In the genomic region with DNA sequence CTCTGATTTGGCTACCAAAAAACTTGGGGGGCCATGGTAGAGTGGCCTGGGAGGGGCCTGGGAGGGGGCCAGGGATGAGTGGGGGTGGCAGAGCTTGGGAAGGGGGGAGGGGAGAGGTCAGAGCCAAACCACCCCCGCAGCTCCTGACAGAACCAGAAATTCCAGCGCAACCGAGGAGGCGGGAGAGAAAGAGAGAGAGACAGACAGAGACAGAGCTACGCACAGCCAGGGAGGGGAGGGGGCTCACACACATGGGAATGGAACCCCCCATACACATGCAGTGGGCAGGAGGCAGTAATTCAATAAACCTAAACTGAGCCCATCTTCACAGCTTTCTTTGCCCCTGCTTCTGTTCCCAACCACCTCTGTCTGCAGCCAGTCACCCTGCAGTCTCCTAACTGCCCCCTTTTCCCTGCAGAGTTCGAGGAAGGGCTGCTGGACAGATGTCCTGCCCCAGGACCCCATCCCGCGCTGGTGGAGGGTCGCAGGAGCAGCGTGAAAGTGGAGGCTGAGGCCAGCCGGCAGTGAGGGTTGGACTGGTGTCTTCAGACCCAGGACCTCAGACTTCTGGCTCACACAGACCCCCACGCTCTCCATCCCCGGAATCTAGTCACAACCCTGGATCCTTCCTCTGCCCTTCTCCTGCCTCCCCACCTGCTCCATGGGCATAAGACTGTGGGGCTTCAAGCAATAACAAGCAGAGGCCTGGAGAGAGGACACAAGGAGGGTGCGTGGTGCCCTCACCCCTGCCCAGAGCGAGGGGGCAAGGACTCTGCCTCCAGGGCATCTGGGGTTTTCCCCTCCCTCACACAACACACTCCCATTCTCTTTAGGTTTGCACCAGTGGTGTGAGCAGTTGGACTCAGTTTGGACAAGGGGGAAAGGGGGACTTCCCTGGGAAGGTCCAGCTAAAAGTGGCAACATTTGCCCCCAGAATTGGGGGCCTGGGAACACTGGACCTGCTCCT, we compare ENCODE assay signal across 10 cellular contexts. TPM values are rescaled to one million over a fixed set of nuclear protein-coding genes. Genes with fewer than 3 reads are reported as not detected.
DNase-seq lines count a peak whose midpoint lies in the region; ATAC-seq and TF ChIP-seq lines count a peak whose summit lies in the region.
"Had no signal": no experiment of that assay in that cellular context is flagged by ENCODE, and none has a peak within 500 bp of the region (broad histone marks: within the 10 kb centered on the region; RNA-seq: fewer than 3 reads in every experiment).

No MANE protein-coding gene starts in this region.

- 37 to 50% methylated on average over 15 of the region's 15 CpGs for WGBS in esophagus, 2 donors

- no peak for ATAC-seq in RWPE2 (ENCODE audit: low read depth)

- H3K36me3 ChIP-seq in RWPE2 (ENCODE audit: low read depth) (peaks cover 62% of the 10 kb centered on the region), esophagus (ENCODE audit: control insufficient read depth in 2 of 2, insufficient read depth in 2 of 2, low read length in 1 of 2) (peaks cover 3 to 36% of the 10 kb centered on the region in 2 donors)

- H3K4me3 Mint-ChIP-seq in osteocyte (ENCODE audit: unreplicated experiment): no peak overlapping the region

- H3K36me3 Mint-ChIP-seq in osteocyte (ENCODE audit: unreplicated experiment): peaks cover 37% of the 10 kb centered on the region

- H3K27ac Mint-ChIP-seq in osteocyte (ENCODE audit: unreplicated experiment): peak overlapping the region; percentile 81

- H3K27me3 ChIP-seq in RWPE2 (ENCODE audit: insufficient read depth, poor library complexity, severe bottlenecking) (no peaks in the 10 kb centered on the region), esophagus (ENCODE audit: control insufficient read depth in 1 of 2, insufficient read depth in 2 of 2, low read length in 2 of 2) (no peaks in the 10 kb centered on the region)

- H3K9me3 Mint-ChIP-seq in osteocyte (ENCODE audit: unreplicated experiment): no peaks in the 10 kb centered on the region

- no peaks in the 10 kb centered on the region for H3K27me3 Mint-ChIP-seq in osteocyte (ENCODE audit: unreplicated experiment)

- H3K27ac ChIP-seq in RWPE2 (ENCODE audit: poor library complexity, severe bottlenecking): peak overlapping the region; percentile 61
- peak overlapping the region; percentile 79 to 95 for H3K27ac ChIP-seq in esophagus (ENCODE audit: low read depth in 2 of 2, low read length in 1 of 2)

- peaks cover 47% of the 10 kb centered on the region for H3K4me1 Mint-ChIP-seq in osteocyte (ENCODE audit: unreplicated experiment)

- peaks cover 20% of the 10 kb centered on the region for H3K4me1 ChIP-seq in RWPE2 (ENCODE audit: insufficient read depth, poor library complexity, severe bottlenecking)
- peaks cover 7 to 45% of the 10 kb centered on the region in 2 donors for H3K4me1 ChIP-seq in esophagus (ENCODE audit: control insufficient read depth in 2 of 2, insufficient read depth in 2 of 2, low read length in 1 of 2)

- no peaks in the 10 kb centered on the region for H3K9me3 ChIP-seq in RWPE2 (ENCODE audit: severe bottlenecking)
- H3K9me3 ChIP-seq in esophagus (ENCODE audit: control insufficient read depth in 2 of 2, insufficient read depth in 1 of 2, low read depth in 1 of 2, low read length in 1 of 2): no peaks in the 10 kb centered on the region

- H3K4me3 ChIP-seq in RWPE2 (ENCODE audit: severe bottlenecking) (no peak overlapping the region), esophagus (ENCODE audit: low read depth in 1 of 2, low read length in 2 of 2) (no peak overlapping the region)

- DNase-seq in COLO829 (ENCODE audit: low spot score) (peak; percentile 40), RWPE2 (ENCODE audit: low spot score) (no peak), osteocyte (ENCODE audit: extremely low spot score, unreplicated experiment) (peak; percentile 78), superior temporal gyrus (ENCODE audit: extremely low spot score) (no peak), NCI-H748 treated with DMSO at 0.1 percent for 48 hours (lab: John Stamatoyannopoulos, UW) (no peak), AG08396 (ENCODE audit: low spot score) (no peak)
- DNase-seq in activated CD4-positive, alpha-beta T cell treated with anti-CD3 and anti-CD28 coated beads, Interleukin-2, amount 50 U/mL, for 4 hours: no peak
- DNase-seq: GF-D8 had no signal

- no peak for TF ChIP-seq CTCF in RWPE2 (IDR thresholded peaks at IDR 0.05; ENCODE audit: poor library complexity, severe bottlenecking)
- no peak for TF ChIP-seq CTCF in osteocyte (IDR thresholded peaks at IDR 0.05)

RNA-seq across cellular contexts. Expression of a gene that starts 5.6 kb away (rescaled TPM):
- 10 to 100 TPM; 11.6 to 19.3 TPM for polyA plus RNA-seq in esophagus
- total RNA-seq in osteocyte: 41.9 and 42.8 TPM in 2 replicates

RNA-seq across cellular contexts. Expression of a gene that starts 15.9 kb away (rescaled TPM):
- 1 to 10 TPM; 3.0 TPM for polyA plus RNA-seq in esophagus
- 12.1 and 14.5 TPM in 2 replicates for total RNA-seq in osteocyte

RNA-seq across cellular contexts. Expression of a gene that starts 16.7 kb away (rescaled TPM):
- polyA plus RNA-seq in esophagus: 100 to 1,000 TPM; 101 to 145 TPM
- 154 and 161 TPM in 2 replicates for total RNA-seq in osteocyte

RNA-seq across cellular contexts. Expression of a gene that starts 33.8 kb away (rescaled TPM):
- polyA plus RNA-seq in esophagus: 10 to 100 TPM; 29.6 to 47.6 TPM
- total RNA-seq in osteocyte: 591 and 603 TPM in 2 replicates

RNA-seq across cellular contexts. Expression of a gene that starts 44.5 kb away (rescaled TPM):
- under 1 TPM; 0.12 to 0.31 TPM for polyA plus RNA-seq in esophagus
- total RNA-seq in osteocyte: not detected in 2 replicates
- total RNA-seq: SK-MEL-5 had no signal

Comparison
In these comparisons a context has a peak if more than half of its experiments do, and no peak if none do; other contexts are left out.
1. DNase-seq: peak in COLO829 (single experiment) and osteocyte (single experiment); none in RWPE2 (single experiment), superior temporal gyrus (single experiment), NCI-H748 treated with DMSO at 0.1 percent for 48 hours (single experiment), AG08396 (single experiment) and activated CD4-positive, alpha-beta T cell treated with anti-CD3 and anti-CD28 coated beads, Interleukin-2, amount 50 U/mL, for 4 hours (0 of 2).